24 cellular contexts compared by ENCODE assay signal in genomic region chr9:96574931-96575351, GRCh38. TPM values are rescaled to one million over a fixed set of nuclear protein-coding genes. Genes with fewer than 3 reads are reported as not detected.
DNase-seq lines count a peak whose midpoint lies in the region; ATAC-seq and TF ChIP-seq lines count a peak whose summit lies in the region.
"Had no signal": no experiment of that assay in that cellular context is flagged by ENCODE, and none has a peak within 500 bp of the region (broad histone marks: within the 10 kb centered on the region; RNA-seq: fewer than 3 reads in every experiment).

No MANE protein-coding gene starts in this region.

- POLR2A ChIA-PET in Caco-2 (lab: Charles Lee), result interaction anchor here (0.6 kb wide), 1 partner anchor 26 kb away, joined by 3 read pairs; no protein-coding TSS in a partner anchor

- peak overlapping the region; percentile 56 for H3K4me3 Mint-ChIP-seq in Caco-2 (ENCODE audit: unreplicated experiment)

- H3K4me3 ChIP-seq in Caco-2 (ENCODE audit: low read depth, low read length), result peak overlapping the region; percentile 8; the same call in 1 of the 2 replicates
- peak overlapping the region in 1 of 4 experiments; percentile 15 for H3K4me3 ChIP-seq in fibroblast of lung (replicated peaks in 1 of 4; ENCODE audit: control extremely low read depth in 1 of 4, insufficient read depth in 1 of 4, low read depth in 3 of 4, low read length in 4 of 4)
- H3K4me3 ChIP-seq: transverse colon had no signal

- TF ChIP-seq CTCF in Caco-2 (IDR thresholded peaks at IDR 0.05; ENCODE audit: insufficient read depth in 1 of 2, low read depth in 1 of 2, low read length in 1 of 2, severe bottlenecking in 1 of 2, unreplicated experiment in 1 of 2) (no peak), fibroblast of lung (conservative IDR thresholded peaks at IDR 0.05 in 1 of 2, IDR thresholded peaks at IDR 0.05 in 1 of 2; ENCODE audit: low read depth in 1 of 2, low read length in 2 of 2) (no peak), omental fat pad (IDR thresholded peaks at IDR 0.05) (no peak)

- peak in 1 of 2 experiments; percentile 27 for DNase-seq in Caco-2
- DNase-seq in NOMO-1 (lab: John Stamatoyannopoulos, UW; ENCODE audit: unreplicated experiment in 2 of 2), result peak; percentile 19 to 38
- peak in 1 of 2 donors; percentile 14 for DNase-seq in fibroblast of lung (ENCODE audit: low read depth in 2 of 2)
- DNase-seq in omental fat pad (ENCODE audit: low spot score), result no peak
- no peak for DNase-seq in midbrain (lab: John Stamatoyannopoulos, UW)
- no peak for DNase-seq in ureter (ENCODE audit: low spot score)
- DNase-seq in effector CD8-positive, alpha-beta T cell (lab: John Stamatoyannopoulos, UW), result no peak
- DNase-seq: ACHN; activated CD4-positive, alpha-beta T cell treated with anti-CD3 and anti-CD28 coated beads for 48 hours; activated effector memory CD4-positive, alpha-beta T cell treated with Interleukin-2 at 50 U/mL for 16 hours; effector CD4-positive, alpha-beta T cell; left colon; NCI-H1092 treated with DMSO at 0.1 percent for 48 hours; NCI-H2081; NCI-H446 treated with DMSO at 0.1 percent for 48 hours; NK-92 treated with Interleukin-12 subunit alpha and Interleukin-12 subunit beta, amount 100 ng/mL, for 24 hours; occipital lobe; stimulated activated CD4-positive, alpha-beta T cell treated with anti-CD3 and anti-CD28 coated beads, Interleukin-1b, Interleukin-23, amount 100 ng/mL, for 48 hours; stimulated activated naive CD4-positive, alpha-beta T cell treated with Interleukin-2 at 50 U/mL for 16 hours; transverse colon had no signal

- H3K27me3 Mint-ChIP-seq in Caco-2 (ENCODE audit: insufficient read depth, unreplicated experiment), result no peaks in the 10 kb centered on the region

- H3K36me3 Mint-ChIP-seq in Caco-2 (ENCODE audit: insufficient read depth, unreplicated experiment), result peaks cover 7% of the 10 kb centered on the region

- H3K27me3 ChIP-seq in Caco-2 (replicated peaks; ENCODE audit: control insufficient read depth, insufficient read depth, low read length), result no peaks in the 10 kb centered on the region
- no peaks in the 10 kb centered on the region for H3K27me3 ChIP-seq in fibroblast of lung (ENCODE audit: control insufficient read depth, insufficient read depth, low read length)
- H3K27me3 ChIP-seq: transverse colon had no signal

- H3K79me2 ChIP-seq in fibroblast of lung (ENCODE audit: control insufficient read depth, insufficient read depth, low read length), result peaks cover 3% of the 10 kb centered on the region

- H3K9me3 Mint-ChIP-seq in Caco-2 (ENCODE audit: unreplicated experiment), result no peaks in the 10 kb centered on the region

- H3K4me1 ChIP-seq in Caco-2, result peaks cover 20% of the 10 kb centered on the region
- peaks cover 3% of the 10 kb centered on the region for H3K4me1 ChIP-seq in fibroblast of lung (ENCODE audit: control insufficient read depth, extremely low read depth, insufficient read depth, low read length)
- H3K4me1 ChIP-seq: transverse colon had no signal

- H3K4me1 Mint-ChIP-seq in Caco-2 (ENCODE audit: low read depth, unreplicated experiment), result peaks cover 35% of the 10 kb centered on the region

- no peak overlapping the region for H3K9ac ChIP-seq in fibroblast of lung (ENCODE audit: insufficient read depth, low read length)

- H2AFZ ChIP-seq in fibroblast of lung (ENCODE audit: low read length), result no peak overlapping the region

- peak overlapping the region; percentile 20 for H3K27ac Mint-ChIP-seq in Caco-2 (ENCODE audit: unreplicated experiment)

- CTCF ChIA-PET in Caco-2 (lab: Charles Lee), result interaction anchor here (0.7 kb wide), 1 partner anchor 43 kb away, joined by 6 read pairs; no protein-coding TSS in a partner anchor

- BruUV-seq in Caco-2 (replicated peaks; lab: Mats Ljungman, UMichigan), result no TSS peak

- no peaks in the 10 kb centered on the region for H4K20me1 ChIP-seq in fibroblast of lung (ENCODE audit: control insufficient read depth, extremely low read depth, insufficient read depth, low read length)

- peak; percentile 54 for ATAC-seq in omental fat pad (ENCODE audit: low FRiP score)
- ATAC-seq in HG02840 (IDR thresholded peaks at IDR 0.05; ENCODE audit: low FRiP score, unreplicated experiment), result no peak
- ATAC-seq: esophagus mucosa, left colon had no signal

- intact Hi-C loops in Caco-2 (cut with micrococcal nuclease; ENCODE audit: unreplicated experiment), result no loop called here

- H3K27ac ChIP-seq in fibroblast of lung (ENCODE audit: insufficient read depth, low read length), result no peak overlapping the region
- H3K27ac ChIP-seq: C4-2B, HL-60, transverse colon had no signal

- peak overlapping the region; percentile 4 for H3K4me2 ChIP-seq in fibroblast of lung (ENCODE audit: extremely low read depth, insufficient read depth, low read length)

- H3K9me3 ChIP-seq in Caco-2 (no peaks in the 10 kb centered on the region), fibroblast of lung (ENCODE audit: control insufficient read depth, insufficient read depth, low read depth, low read length) (no peaks in the 10 kb centered on the region)
- H3K9me3 ChIP-seq: transverse colon had no signal

- H3K36me3 ChIP-seq in Caco-2 (ENCODE audit: control insufficient read depth, insufficient read depth, low read length), result no peaks in the 10 kb centered on the region
- H3K36me3 ChIP-seq in fibroblast of lung (ENCODE audit: control insufficient read depth, insufficient read depth, low read length), result no peaks in the 10 kb centered on the region
- H3K36me3 ChIP-seq: transverse colon had no signal

RNA-seq across cellular contexts. Expression of gene CDC14B, which starts 44.7 kb away (rescaled TPM):
- 81.4 and 82.3 TPM in 2 replicates for total RNA-seq in Caco-2 (2022)
- total RNA-seq in fibroblast of lung, result 46.0 and 68.5 TPM in 2 replicates
- polyA plus RNA-seq in fibroblast of lung, result 31.9 and 38.0 TPM in 2 replicates
- 22.5 and 28.0 TPM in 2 replicates for polyA plus RNA-seq in fibroblast of lung (2012)
- 17.7 and 27.5 TPM in 2 replicates for polyA minus RNA-seq in fibroblast of lung (ENCODE audit: low replicate concordance)
- total RNA-seq in omental fat pad, result 10 to 100 TPM; 14.4 to 40.5 (median 21.5) TPM
- 42.0 TPM for total RNA-seq in ureter

Comparison
In these comparisons a context has a peak if more than half of its experiments do, and no peak if none do; other contexts are left out.
1. DNase-seq: peak in NOMO-1 (2 of 2); none in omental fat pad (single experiment), midbrain (single experiment), ureter (single experiment) and effector CD8-positive, alpha-beta T cell (single experiment).